13 cellular contexts compared by ENCODE assay signal in the genomic region with DNA sequence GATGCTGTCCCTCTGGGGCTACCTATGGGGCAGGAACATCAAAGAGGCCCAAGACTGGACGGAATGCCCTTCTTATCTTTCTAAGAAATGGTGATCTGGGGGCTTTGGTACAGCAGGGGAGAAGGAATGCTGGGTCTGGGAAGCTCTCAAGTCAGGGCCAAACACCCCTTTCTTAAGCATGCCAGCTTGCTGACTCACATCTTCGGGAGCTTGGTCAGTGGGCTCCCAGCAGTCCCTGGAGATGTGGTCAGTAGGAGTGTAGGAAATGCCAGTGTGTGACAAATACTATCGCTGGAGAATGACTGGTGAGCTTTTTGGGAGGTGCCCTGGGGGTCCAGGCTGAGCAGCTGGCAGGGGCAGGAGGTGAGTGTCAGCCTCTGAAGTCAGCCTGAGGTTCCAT.
A peak's percentile ranks its signal among the peaks of the same experiment; 100 is the strongest.
DNase-seq lines count a peak whose midpoint lies in the region; ATAC-seq and TF ChIP-seq lines count a peak whose summit lies in the region.
"Had no signal": no experiment of that assay in that cellular context is flagged by ENCODE, and none has a peak within 500 bp of the region (broad histone marks: within the 10 kb centered on the region; RNA-seq: fewer than 3 reads in every experiment).

No MANE protein-coding gene starts in this region.

- H3K4me1 ChIP-seq in PC-9 (replicated peaks; ENCODE audit: insufficient read depth) (peaks cover 56% of the 10 kb centered on the region), neuronal stem cell (ENCODE audit: control insufficient read depth in 2 of 2, insufficient read depth in 1 of 2, low read depth in 1 of 2, low read length in 2 of 2) (no peaks in the 10 kb centered on the region)

- no peak overlapping the region for H3K4me3 ChIP-seq in PC-9
- H3K4me3 ChIP-seq in epithelial cell of esophagus (ENCODE audit: low read length), result no peak overlapping the region
- no peak overlapping the region for H3K4me3 ChIP-seq in neuronal stem cell (ENCODE audit: low read length in 2 of 2)
- H3K4me3 ChIP-seq: heart right ventricle had no signal

- H3K9me3 ChIP-seq in PC-9 (ENCODE audit: insufficient read depth, low read depth) (no peaks in the 10 kb centered on the region; the same call in 1 of the 2 replicates), neuronal stem cell (replicated peaks in 1 of 2; ENCODE audit: control insufficient read depth in 2 of 2, insufficient read depth in 1 of 2, low read depth in 1 of 2, low read length in 2 of 2) (no peaks in the 10 kb centered on the region)
- H3K9me3 ChIP-seq: heart right ventricle had no signal

- peak; percentile 80 for DNase-seq in AG20443 (ENCODE audit: low spot score)
- DNase-seq in PC-9, result peak; percentile 76 to 93
- DNase-seq in epithelial cell of esophagus (ENCODE audit: low read depth), result peak; percentile 81
- DNase-seq in neuronal stem cell (ENCODE audit: low spot score), result no peak
- DNase-seq in NCI-H748 (lab: John Stamatoyannopoulos, UW; ENCODE audit: unreplicated experiment), result no peak
- no peak for DNase-seq in stimulated activated CD4-positive, alpha-beta T cell treated with anti-CD3 and anti-CD28 coated beads, Interleukin-4, amount 100 ng/mL, for 1 hour
- DNase-seq: activated naive CD4-positive, alpha-beta T cell treated with anti-CD3 and anti-CD28 coated beads, Interleukin-2, amount 50 U/mL, for 16 hours; heart right ventricle; NCI-H526 had no signal

- intact Hi-C loops in PC-9 (cut with micrococcal nuclease; ENCODE audit: unreplicated experiment), result loop anchor here (1.0 to 5.0 kb wide), 5 partner anchors 8 to 189 kb away; no protein-coding TSS in a partner anchor

- no peak overlapping the region for H3K18ac ChIP-seq in neuronal stem cell (ENCODE audit: low read length)

- H3K36me3 ChIP-seq in PC-9 (ENCODE audit: low read depth), result no peaks in the 10 kb centered on the region
- H3K36me3 ChIP-seq in neuronal stem cell (replicated peaks in 1 of 2; ENCODE audit: control insufficient read depth in 2 of 2, insufficient read depth in 2 of 2, low read length in 2 of 2), result no peaks in the 10 kb centered on the region
- H3K36me3 ChIP-seq: heart right ventricle had no signal

- no peak overlapping the region for H2BK120ac ChIP-seq in neuronal stem cell (ENCODE audit: low read depth, low read length)

- no peaks in the 10 kb centered on the region for H3K9me2 ChIP-seq in PC-9 (ENCODE audit: insufficient read depth)

- H2BK12ac ChIP-seq in neuronal stem cell (ENCODE audit: low read length), result no peak overlapping the region

- no peaks in the 10 kb centered on the region for H3K79me2 ChIP-seq in PC-9 (ENCODE audit: low read depth)

- no peak overlapping the region for H3K4ac ChIP-seq in neuronal stem cell (ENCODE audit: low read length)

- H3K4me2 ChIP-seq in PC-9 (peak overlapping the region; percentile 49), neuronal stem cell (ENCODE audit: insufficient read depth, low read length, poor library complexity, severe bottlenecking) (no peak overlapping the region)

- ATAC-seq in GM18909 (IDR thresholded peaks at IDR 0.05; ENCODE audit: poor library complexity, unreplicated experiment) (no peak), HG02885 (IDR thresholded peaks at IDR 0.05; ENCODE audit: poor library complexity, unreplicated experiment) (no peak)

- H3K27me3 ChIP-seq in PC-9 (ENCODE audit: insufficient read depth, low read depth) (no peaks in the 10 kb centered on the region), neuronal stem cell (ENCODE audit: control insufficient read depth in 3 of 3, insufficient read depth in 3 of 3, low read depth in 1 of 3, low read length in 3 of 3) (no peaks in the 10 kb centered on the region)
- H3K27me3 ChIP-seq: heart right ventricle had no signal

- TF ChIP-seq CTCF in PC-9 (conservative IDR thresholded peaks at IDR 0.05), result no peak
- no peak for TF ChIP-seq CTCF in epithelial cell of esophagus (IDR thresholded peaks at IDR 0.05; ENCODE audit: insufficient read depth, low read depth, low read length, missing control alignments)

- peak overlapping the region; percentile 62 for H3K27ac ChIP-seq in PC-9
- H3K27ac ChIP-seq in neuronal stem cell (replicated peaks; ENCODE audit: low read length), result no peak overlapping the region
- H3K27ac ChIP-seq: C4-2B, heart right ventricle, VCaP had no signal

- H4K91ac ChIP-seq in neuronal stem cell (ENCODE audit: low read depth, low read length, poor library complexity), result no peak overlapping the region

- BruUV-seq in PC-9 (replicated peaks; lab: Mats Ljungman, UMichigan), result no TSS peak

- H3K9ac ChIP-seq in neuronal stem cell (ENCODE audit: low read depth, low read length, poor library complexity), result no peak overlapping the region

- POLR2A ChIA-PET in PC-9 (lab: Charles Lee; ENCODE audit: unreplicated experiment), result interaction anchor here (0.5 to 0.7 kb wide), 3 partner anchors 90 to 975 kb away, joined by 3 to 7 read pairs (median 6); no protein-coding TSS in a partner anchor

- no peak overlapping the region for H2BK5ac ChIP-seq in neuronal stem cell (ENCODE audit: low read length)

- H2AK5ac ChIP-seq in neuronal stem cell (ENCODE audit: low read depth, low read length), result no peak overlapping the region

- no peak overlapping the region for H4K8ac ChIP-seq in neuronal stem cell (ENCODE audit: low read depth, low read length)

- H4K20me1 ChIP-seq in PC-9 (ENCODE audit: insufficient read depth), result no peaks in the 10 kb centered on the region

- CTCF ChIA-PET in PC-9 (lab: Charles Lee), result no interaction called here

- no peak overlapping the region for H3K23ac ChIP-seq in neuronal stem cell (ENCODE audit: low read depth, low read length, poor library complexity)

- WGBS in neuronal stem cell (ENCODE audit: extremely low coverage in 2 of 2, insufficient read length in 2 of 2, insufficient replicate concordance in 1 of 2), 2 donors, result no CpG with 5 or more reads among the region's 3 CpGs

- H3K79me1 ChIP-seq in neuronal stem cell (ENCODE audit: low read depth, low read length), result no peaks in the 10 kb centered on the region

- H2BK15ac ChIP-seq in neuronal stem cell (ENCODE audit: low read length), result no peak overlapping the region

- peaks cover 21% of the 10 kb centered on the region for H3F3A ChIP-seq in PC-9 (ENCODE audit: insufficient read depth, low read depth)

- H3K14ac ChIP-seq in neuronal stem cell (ENCODE audit: low read length), result no peak overlapping the region

- H2AFZ ChIP-seq in PC-9 (no peak overlapping the region), neuronal stem cell (ENCODE audit: low read length) (peak overlapping the region; percentile 0)

Comparison
In these comparisons a context has a peak if more than half of its experiments do, and no peak if none do; other contexts are left out.
1. DNase-seq: peak in AG20443 (single experiment), PC-9 (2 of 2) and epithelial cell of esophagus (single experiment); none in neuronal stem cell (single experiment), NCI-H748 (single experiment) and stimulated activated CD4-positive, alpha-beta T cell treated with anti-CD3 and anti-CD28 coated beads, Interleukin-4, amount 100 ng/mL, for 1 hour (single experiment).